ENCODE assay signal across 7 cellular contexts in genomic region chr19:9075064-9075964, GRCh38. TPM values are rescaled to one million over a fixed set of nuclear protein-coding genes. Genes with fewer than 3 reads are reported as not detected.
A peak's percentile ranks its signal among the peaks of the same experiment; 100 is the strongest.
DNase-seq lines count a peak whose midpoint lies in the region; ATAC-seq and TF ChIP-seq lines count a peak whose summit lies in the region.

No MANE protein-coding gene starts in this region.

- peak overlapping the region; percentile 43 for H3K9ac ChIP-seq in PC-3 (ENCODE audit: low read length)

- H3K4me3 ChIP-seq in PC-3 (ENCODE audit: low read length) (peak overlapping the region; percentile 24), esophagus squamous epithelium (no peak overlapping the region)

- POLR2A ChIA-PET in PC-3 (lab: Charles Lee; ENCODE audit: unreplicated experiment) = interaction anchor here (0.6 kb wide), 1 partner anchor 536 kb away, joined by 3 read pairs; no protein-coding TSS in a partner anchor
- POLR2A ChIA-PET in naive thymus-derived CD8-positive, alpha-beta T cell (lab: Charles Lee) = no interaction called here

- no peaks in the 10 kb centered on the region for H3K9me3 Mint-ChIP-seq in naive thymus-derived CD8-positive, alpha-beta T cell

- BruUV-seq in PC-3 (replicated peaks; lab: Mats Ljungman, UMichigan) = no TSS peak

- CTCF ChIA-PET in PC-3 (lab: Charles Lee) = interaction anchor here (0.6 kb wide), 1 partner anchor 242 kb away, joined by 3 read pairs; no protein-coding TSS in a partner anchor

- DNase-seq in HCEC 1CT (peak; percentile 79), PC-3 (peak; percentile 100), esophagus squamous epithelium (lab: John Stamatoyannopoulos, UW) (peak; percentile 3), myocyte (ENCODE audit: low read depth) (peak; percentile 75), NCI-H774 (lab: John Stamatoyannopoulos, UW) (no peak)
- no peak for DNase-seq in naive thymus-derived CD8-positive, alpha-beta T cell

- H3K27me3 Mint-ChIP-seq in naive thymus-derived CD8-positive, alpha-beta T cell = peaks cover 0 to 2% (median 0%) of the 10 kb centered on the region in 5 donors

- H3K27ac ChIP-seq in PC-3 (ENCODE audit: low read length) = peak overlapping the region; percentile 85
- H3K27ac ChIP-seq in esophagus squamous epithelium = peak overlapping the region in 3 of 4 donors; percentile 9 to 53 (median 15)

- H3K36me3 Mint-ChIP-seq in naive thymus-derived CD8-positive, alpha-beta T cell = no peaks in the 10 kb centered on the region

- H3K4me2 ChIP-seq in PC-3 (ENCODE audit: low read length) = peak overlapping the region; percentile 58

- intact Hi-C loops in PC-3 (cut with micrococcal nuclease) = loop anchor here (1.0 to 5.0 kb wide), 3 partner anchors 20 to 243 kb away; partner anchors contain the start of genes MBD3L1 and ZNF558
- intact Hi-C loops in esophagus squamous epithelium (cut with DNase I) = no loop called here

- H3K4me1 ChIP-seq in PC-3 (ENCODE audit: insufficient read depth, low read length) (peaks cover 14% of the 10 kb centered on the region), esophagus squamous epithelium (peaks cover 0 to 19% (median 6%) of the 10 kb centered on the region in 3 donors)

- no peaks in the 10 kb centered on the region for H3F3A ChIP-seq in PC-3 (ENCODE audit: low read length, unreplicated experiment)

- no peaks in the 10 kb centered on the region for H3K9me2 ChIP-seq in PC-3 (replicated peaks; ENCODE audit: low read length)

- H4K20me1 ChIP-seq in PC-3 (ENCODE audit: low read length) = no peaks in the 10 kb centered on the region

- H3K36me3 ChIP-seq in PC-3 (ENCODE audit: low read depth, low read length) = no peaks in the 10 kb centered on the region
- H3K36me3 ChIP-seq in esophagus squamous epithelium = no peaks in the 10 kb centered on the region

- TF ChIP-seq POLR2A in esophagus squamous epithelium (IDR thresholded peaks at IDR 0.05) = no peak

- H3K27me3 ChIP-seq in PC-3 (ENCODE audit: low read length) (no peaks in the 10 kb centered on the region), esophagus squamous epithelium (no peaks in the 10 kb centered on the region)

- no peak overlapping the region for H3K27ac Mint-ChIP-seq in naive thymus-derived CD8-positive, alpha-beta T cell

- H3K4me1 Mint-ChIP-seq in naive thymus-derived CD8-positive, alpha-beta T cell = peaks cover 0 to 3% (median 0%) of the 10 kb centered on the region in 4 donors

- no peak overlapping the region for H3K4me3 Mint-ChIP-seq in naive thymus-derived CD8-positive, alpha-beta T cell

- peak overlapping the region; percentile 80 for H2AFZ ChIP-seq in PC-3 (ENCODE audit: low read length)

- H3K9me3 ChIP-seq in PC-3 (ENCODE audit: low read length) (no peaks in the 10 kb centered on the region), esophagus squamous epithelium (no peaks in the 10 kb centered on the region)

- 16 to 18% methylated on average over 15 to 16 of the region's 17 CpGs for WGBS in esophagus squamous epithelium, 2 donors

- ATAC-seq in PC-3 (peak; percentile 96), HG02623 (IDR thresholded peaks at IDR 0.05; ENCODE audit: unreplicated experiment) (no peak)
- no peak for ATAC-seq in naive thymus-derived CD8-positive, alpha-beta T cell

- H3K79me2 ChIP-seq in PC-3 (ENCODE audit: low read length) = no peaks in the 10 kb centered on the region

- no peak for TF ChIP-seq CTCF in PC-3 (conservative IDR thresholded peaks at IDR 0.05; ENCODE audit: low read depth, low read length)
- TF ChIP-seq CTCF in esophagus squamous epithelium (IDR thresholded peaks at IDR 0.05) = no peak

RNA-seq across cellular contexts. Expression of gene OR1M1, which starts 11.5 kb away (rescaled TPM):
- total RNA-seq in PC-3 (2014; rRNA removed) (not detected in 2 replicates), esophagus squamous epithelium (not detected), myocyte (not detected in 2 replicates)
- polyA plus RNA-seq in myocyte (2012) = not detected
- not detected for total RNA-seq in naive thymus-derived CD8-positive, alpha-beta T cell
- not detected for polyA plus RNA-seq in naive thymus-derived CD8-positive, alpha-beta T cell

RNA-seq across cellular contexts. Expression of gene OR7G2, which starts 32.0 kb away (rescaled TPM):
- not detected in 2 replicates for total RNA-seq in PC-3 (2014; rRNA removed)
- not detected for total RNA-seq in esophagus squamous epithelium
- not detected in 2 replicates for total RNA-seq in myocyte
- not detected for polyA plus RNA-seq in myocyte (2012)
- total RNA-seq in naive thymus-derived CD8-positive, alpha-beta T cell = not detected
- polyA plus RNA-seq in naive thymus-derived CD8-positive, alpha-beta T cell = not detected

RNA-seq across cellular contexts. Expression of gene OR7G1, which starts 40.2 kb away (rescaled TPM):
- not detected in 2 replicates for total RNA-seq in PC-3 (2014; rRNA removed)
- total RNA-seq in esophagus squamous epithelium = not detected
- not detected in 2 replicates for total RNA-seq in myocyte
- polyA plus RNA-seq in myocyte (2012) = not detected
- total RNA-seq in naive thymus-derived CD8-positive, alpha-beta T cell = not detected
- polyA plus RNA-seq in naive thymus-derived CD8-positive, alpha-beta T cell = not detected

RNA-seq across cellular contexts. Expression of gene OR7G3, which starts 51.4 kb away (rescaled TPM):
- not detected in 2 replicates for total RNA-seq in PC-3 (2014; rRNA removed)
- total RNA-seq in esophagus squamous epithelium = not detected
- total RNA-seq in myocyte = not detected in 2 replicates
- not detected for polyA plus RNA-seq in myocyte (2012)
- total RNA-seq in naive thymus-derived CD8-positive, alpha-beta T cell = not detected
- not detected for polyA plus RNA-seq in naive thymus-derived CD8-positive, alpha-beta T cell

Comparison
In these comparisons a context has a peak if more than half of its experiments do, and no peak if none do; other contexts are left out.
1. DNase-seq: peak in HCEC 1CT (single experiment), PC-3 (single experiment), esophagus squamous epithelium (single experiment) and myocyte (single experiment); none in naive thymus-derived CD8-positive, alpha-beta T cell (0 of 10) and NCI-H774 (single experiment).